1 cellular context compared by ENCODE assay signal in genomic region chr2:32039447-32040219, GRCh38.
TF ChIP-seq lines count a peak whose summit lies in the region.

DPY30 (minus strand) TSS chr2:32039805; CDS start chr2:32039456, 349 bp downstream.

TF ChIP-seq in HepG2, 621 proteins besides CTCF, POLR2A, EP300 and RAD21 (continued from another document and continues in another):
- TF ChIP-seq CHD2 (IDR thresholded peaks at IDR 0.05; ENCODE audit: low read depth, low read length) (0 out of 2 replicates have a peak, but pooled peaks have one; percentile 25), ATF7 (IDR thresholded peaks at IDR 0.05) (no peak), ATF7 (CRISPR knock-in tag; IDR thresholded peaks at IDR 0.05) (peak; percentile 74), MXD4 (CRISPR knock-in tag; IDR thresholded peaks at IDR 0.05) (peak; percentile 76), NFE2L1 (CRISPR knock-in tag; IDR thresholded peaks at IDR 0.05; ENCODE audit: borderline replicate concordance) (peak; percentile 81; the same call in 1 of the 2 replicates), HNRNPK (IDR thresholded peaks at IDR 0.05; ENCODE audit: low read depth, low read length, poor library complexity, severe bottlenecking) (peak; percentile 19), TFDP2 (CRISPR knock-in tag; IDR thresholded peaks at IDR 0.05) (peak; percentile 92), MIER3 (CRISPR knock-in tag; IDR thresholded peaks at IDR 0.05; ENCODE audit: borderline replicate concordance) (peak; percentile 66; the same call in 1 of the 2 replicates), NFRKB (IDR thresholded peaks at IDR 0.05) (no peak), HNF1B (CRISPR knock-in tag; IDR thresholded peaks at IDR 0.05) (peak; percentile 58), RBAK (CRISPR knock-in tag; IDR thresholded peaks at IDR 0.05) (peak; percentile 72), ZNF609 (CRISPR knock-in tag; IDR thresholded peaks at IDR 0.05; ENCODE audit: borderline replicate concordance) (peak; percentile 34; the same call in 1 of the 2 replicates), SIN3A (IDR thresholded peaks at IDR 0.05; ENCODE audit: borderline replicate concordance, low read depth, low read length) (peak; percentile 90), NR1H2 (CRISPR knock-in tag; IDR thresholded peaks at IDR 0.05; ENCODE audit: borderline replicate concordance, low read depth) (no peak), BRCA1 (CRISPR knock-in tag; IDR thresholded peaks at IDR 0.05) (0 out of 2 replicates have a peak, but pooled peaks have one; percentile 92), DMAP1 (CRISPR knock-in tag; IDR thresholded peaks at IDR 0.05) (peak; percentile 85), ZUFSP (CRISPR knock-in tag; IDR thresholded peaks at IDR 0.05; ENCODE audit: borderline replicate concordance) (no peak), ZFP36L1 (CRISPR knock-in tag; IDR thresholded peaks at IDR 0.05) (no peak; the same call in 1 of the 2 replicates), ZNF407 (CRISPR knock-in tag; IDR thresholded peaks at IDR 0.05; ENCODE audit: not compliant biosample characterization) (peak; percentile 89), ZNF225 (CRISPR knock-in tag; IDR thresholded peaks at IDR 0.05) (peak; percentile 92), ATRX (CRISPR knock-in tag; IDR thresholded peaks at IDR 0.05; ENCODE audit: borderline replicate concordance) (no peak), ZNF160 (CRISPR knock-in tag; IDR thresholded peaks at IDR 0.05) (peak; percentile 83), RARG (CRISPR knock-in tag; IDR thresholded peaks at IDR 0.05; ENCODE audit: low read depth) (no peak), MAZ (IDR thresholded peaks at IDR 0.05; ENCODE audit: borderline replicate concordance, low read depth, low read length) (no peak), MAZ (CRISPR knock-in tag; IDR thresholded peaks at IDR 0.05; ENCODE audit: low read depth) (peak; percentile 91), ZNF709 (CRISPR knock-in tag; IDR thresholded peaks at IDR 0.05) (peak; percentile 83), NCOR1 (IDR thresholded peaks at IDR 0.05; ENCODE audit: borderline replicate concordance, low read length) (no peak), MNT (IDR thresholded peaks at IDR 0.05) (0 out of 2 replicates have a peak, but pooled peaks have one; percentile 14), ZFP62 (CRISPR knock-in tag; IDR thresholded peaks at IDR 0.05) (0 out of 2 replicates have a peak, but pooled peaks have one; percentile 83), KLF15 (CRISPR knock-in tag; IDR thresholded peaks at IDR 0.05; ENCODE audit: borderline replicate concordance) (peak; percentile 68; the same call in 1 of the 2 replicates), IKZF4 (CRISPR knock-in tag; IDR thresholded peaks at IDR 0.05; ENCODE audit: borderline replicate concordance, low read depth, not compliant biosample characterization) (peak; percentile 93), PRDM4 (CRISPR knock-in tag; IDR thresholded peaks at IDR 0.05; ENCODE audit: borderline replicate concordance) (no peak; the same call in 1 of the 2 replicates), KLF9 (CRISPR knock-in tag; IDR thresholded peaks at IDR 0.05; ENCODE audit: low read depth) (peak; percentile 92; the same call in 1 of the 2 replicates), KLF16 (CRISPR knock-in tag; IDR thresholded peaks at IDR 0.05) (peak; percentile 51 to 73; a peak in 1 of 4 replicates), JUN (CRISPR knock-in tag; IDR thresholded peaks at IDR 0.05) (no peak), SOX5 (CRISPR knock-in tag; IDR thresholded peaks at IDR 0.05; ENCODE audit: borderline replicate concordance) (peak; percentile 56; the same call in 1 of the 2 replicates), CBX5 (CRISPR knock-in tag; IDR thresholded peaks at IDR 0.05; ENCODE audit: borderline replicate concordance) (no peak; the same call in 1 of the 2 replicates), XRCC5 (optimal IDR thresholded peaks at IDR 0.05; ENCODE audit: low read length) (peak; percentile 90), ATF7-NPFF (CRISPR knock-in tag; IDR thresholded peaks at IDR 0.05; ENCODE audit: low read depth) (peak; percentile 91)
